In genomic region chr1:201455098-201455497, GRCh38 we compare ENCODE assay signal across 16 cellular contexts. TPM values are rescaled to one million over a fixed set of nuclear protein-coding genes. Genes with fewer than 3 reads are reported as not detected.
DNase-seq lines count a peak whose midpoint lies in the region; TF ChIP-seq lines count a peak whose summit lies in the region.
"Had no signal": no experiment of that assay in that cellular context is flagged by ENCODE, and none has a peak within 500 bp of the region (broad histone marks: within the 10 kb centered on the region; RNA-seq: fewer than 3 reads in every experiment).

No MANE protein-coding gene starts in this region.

- peak overlapping the region; percentile 88; the same call in 1 of the 2 replicates for H3K9ac ChIP-seq in GM23248

- H3K27me3 Mint-ChIP-seq in chondrocyte (ENCODE audit: low read depth) = no peaks in the 10 kb centered on the region
- no peaks in the 10 kb centered on the region for H3K27me3 Mint-ChIP-seq in nephron (ENCODE audit: low read depth)

- peaks cover 35% of the 10 kb centered on the region for H3F3A ChIP-seq in GM23248 (ENCODE audit: insufficient read depth)

- H3K9me2 ChIP-seq in GM23248 (ENCODE audit: insufficient read depth) = no peaks in the 10 kb centered on the region

- H3K4me3 Mint-ChIP-seq in chondrocyte (ENCODE audit: unreplicated experiment) = no peak overlapping the region
- H3K4me3 Mint-ChIP-seq in nephron = no peak overlapping the region

- no peaks in the 10 kb centered on the region for H3K9me3 ChIP-seq in GM23248 (ENCODE audit: low read depth)
- no peaks in the 10 kb centered on the region for H3K9me3 ChIP-seq in thyroid gland
- H3K9me3 ChIP-seq in A673 (ENCODE audit: low read depth, low read length, poor library complexity, severe bottlenecking) = no peaks in the 10 kb centered on the region
- no peaks in the 10 kb centered on the region for H3K9me3 ChIP-seq in Peyer's patch
- H3K9me3 ChIP-seq: MG63 had no signal

- H3K27me3 ChIP-seq in GM23248 (replicated peaks; ENCODE audit: insufficient read depth) = no peaks in the 10 kb centered on the region
- H3K27me3 ChIP-seq in thyroid gland = no peaks in the 10 kb centered on the region
- H3K27me3 ChIP-seq in A673 (replicated peaks; ENCODE audit: insufficient read depth, low read depth, low read length, poor library complexity) = no peaks in the 10 kb centered on the region
- H3K27me3 ChIP-seq in Peyer's patch = no peaks in the 10 kb centered on the region
- H3K27me3 ChIP-seq: MG63 had no signal

- TF ChIP-seq CTCF in chondrocyte (IDR thresholded peaks at IDR 0.05) (no peak), nephron (IDR thresholded peaks at IDR 0.05; ENCODE audit: unreplicated experiment in 3 of 3) (no peak), thyroid gland (IDR thresholded peaks at IDR 0.05) (no peak), A673 (conservative IDR thresholded peaks at IDR 0.05; ENCODE audit: low read depth, low read length) (no peak), Peyer's patch (IDR thresholded peaks at IDR 0.05) (no peak)

- no TSS peak for BruUV-seq in A673 (replicated peaks; lab: Mats Ljungman, UMichigan)

- H3K36me3 Mint-ChIP-seq in chondrocyte (ENCODE audit: low read depth) (no peaks in the 10 kb centered on the region), nephron (ENCODE audit: low read depth) (no peaks in the 10 kb centered on the region)
- H3K36me3 Mint-ChIP-seq: CD4-positive, alpha-beta memory T cell had no signal

- no peak overlapping the region for H3K4me2 ChIP-seq in GM23248 (ENCODE audit: unreplicated experiment)

- CTCF ChIA-PET in A673 (lab: Charles Lee) = interaction anchor here (0.6 to 1.4 kb wide), 2 partner anchors 10 to 19 kb away, joined by 3 to 5 read pairs; no protein-coding TSS in a partner anchor

- H3K36me3 ChIP-seq in GM23248 (ENCODE audit: low read depth) (no peaks in the 10 kb centered on the region), thyroid gland (no peaks in the 10 kb centered on the region), A673 (ENCODE audit: insufficient read depth, low read length, poor library complexity, severe bottlenecking) (no peaks in the 10 kb centered on the region), Peyer's patch (no peaks in the 10 kb centered on the region)
- H3K36me3 ChIP-seq: MG63 had no signal

- H3K27ac ChIP-seq in GM23248 (peak overlapping the region; percentile 100; the same call in 1 of the 2 replicates), thyroid gland (peak overlapping the region in 2 of 3 donors; percentile 10 to 74), A673 (ENCODE audit: low read depth, low read length, poor library complexity, severe bottlenecking) (no peak overlapping the region), Peyer's patch (no peak overlapping the region)

- H3K9me3 Mint-ChIP-seq in chondrocyte (ENCODE audit: low read depth) = no peaks in the 10 kb centered on the region
- no peaks in the 10 kb centered on the region for H3K9me3 Mint-ChIP-seq in nephron

- no peaks in the 10 kb centered on the region for H4K20me1 ChIP-seq in GM23248 (ENCODE audit: insufficient read depth)

- H3K4me3 ChIP-seq in GM23248 (no peak overlapping the region), thyroid gland (replicated peaks in 1 of 3) (no peak overlapping the region), A673 (ENCODE audit: low read depth, low read length, poor library complexity, severe bottlenecking) (no peak overlapping the region), Peyer's patch (no peak overlapping the region)
- H3K4me3 ChIP-seq: MG63 had no signal

- H3K27ac Mint-ChIP-seq in chondrocyte (ENCODE audit: unreplicated experiment) (peak overlapping the region; percentile 38), nephron (peak overlapping the region; percentile 18 to 97 (median 78))

- intact Hi-C loops in thyroid gland (cut with DNase I) (no loop called here), A673 (cut with micrococcal nuclease; ENCODE audit: unreplicated experiment) (no loop called here)

- H3K4me1 Mint-ChIP-seq in chondrocyte (ENCODE audit: low read depth) (peaks cover 42% of the 10 kb centered on the region), nephron (peaks cover 49% of the 10 kb centered on the region)

- POLR2A ChIA-PET in A673 (lab: Charles Lee; ENCODE audit: low non-redundant PET) = no interaction called here

- no peak for DNase-seq in GM23248
- no peak for DNase-seq in chondrocyte (ENCODE audit: low spot score)
- DNase-seq in thyroid gland = peak; percentile 87 to 89
- DNase-seq in G401 (ENCODE audit: low spot score) = no peak
- no peak for DNase-seq in A673 (ENCODE audit: low spot score)
- no peak for DNase-seq in Peyer's patch
- DNase-seq: CD4-positive, alpha-beta memory T cell; DND-41; GOT3; NCI-H1105; NCI-H1694 treated with DMSO at 0.1 percent for 48 hours; NCI-H446 treated with DMSO at 0.1 percent for 48 hours; NCI-H748 treated with DMSO at 0.1 percent for 48 hours had no signal

- in situ Hi-C loops in GM23248 (cut with MboI) = no loop called here
- in situ Hi-C loops in G401 (cut with HindIII; ENCODE audit: low sequenced_read_pairs) = no loop called here

- H3K79me2 ChIP-seq in GM23248 (ENCODE audit: insufficient read depth) = no peaks in the 10 kb centered on the region

- H2AFZ ChIP-seq in GM23248 = no peak overlapping the region

- H3K4me1 ChIP-seq in GM23248 (ENCODE audit: insufficient read depth) (peaks cover 61% of the 10 kb centered on the region), thyroid gland (peaks cover 2 to 46% of the 10 kb centered on the region in 2 donors), A673 (ENCODE audit: insufficient read depth, low read length, poor library complexity, severe bottlenecking) (peaks cover 56% of the 10 kb centered on the region), Peyer's patch (peaks cover 0 to 8% (median 0%) of the 10 kb centered on the region in 4 donors)

- no peak for TF ChIP-seq POLR2A in thyroid gland (IDR thresholded peaks at IDR 0.05)
- no peak for TF ChIP-seq POLR2A in Peyer's patch (IDR thresholded peaks at IDR 0.05)

- WGBS in GM23248 (ENCODE audit: low coverage in 1 of 2, low lambda C conversion rate in 2 of 2, missing lambda C conversion rate in 2 of 2), 2 experiments = 85 to 90% methylated on average over 6 of the region's 6 CpGs
- WGBS in thyroid gland, 2 donors = 25 to 50% methylated on average over 6 of the region's 6 CpGs

RNA-seq across cellular contexts. Expression of gene PHLDA3, which starts 13.9 kb away (rescaled TPM):
- total RNA-seq in GM23248 (2014; rRNA removed; shearing (Covaris generic)) = 148 and 162 TPM in 2 replicates
- 112 and 117 TPM in 2 replicates for polyA plus RNA-seq in GM23248 (2016; fragmentation: Nextera tagmentation; extraction: Ambion mirVana)
- total RNA-seq in chondrocyte = 111 to 120 TPM (median 115 TPM) in 3 replicates
- 10 to 100 TPM; 17.2 to 33.3 (median 21.6) TPM for total RNA-seq in thyroid gland
- total RNA-seq in G401 (2014; rRNA removed; shearing (Covaris generic)) = 400 and 462 TPM in 2 replicates
- total RNA-seq in A673 (2021) = 23.9 and 24.1 TPM in 2 replicates
- total RNA-seq in Peyer's patch = 10 to 100 TPM in 1 of 4 donors, 1 to 10 TPM in 3; 4.4 to 43.7 (median 5.2) TPM

RNA-seq across cellular contexts. Expression of gene TNNI1, which starts 33.6 kb away (rescaled TPM):
- not detected in 2 replicates for total RNA-seq in GM23248 (2014; rRNA removed; shearing (Covaris generic))
- 0.20 and 2.0 TPM in 2 replicates for polyA plus RNA-seq in GM23248 (2016; fragmentation: Nextera tagmentation; extraction: Ambion mirVana)
- total RNA-seq in chondrocyte = 8.0 to 10.0 TPM (median 8.8 TPM) in 3 replicates
- not detected for total RNA-seq in thyroid gland
- total RNA-seq in G401 (2014; rRNA removed; shearing (Covaris generic)) = 57.1 and 57.8 TPM in 2 replicates
- not detected in 2 replicates for total RNA-seq in A673 (2021)
- total RNA-seq in Peyer's patch = under 1 TPM in 1 of 4 donors, not detected in 3; 0.13 TPM
- total RNA-seq: CD4-positive, alpha-beta memory T cell; PC-3 had no signal
- polyA plus RNA-seq: CD4-positive, alpha-beta memory T cell had no signal

RNA-seq across cellular contexts. Expression of gene CSRP1, which starts 51.8 kb away (rescaled TPM):
- total RNA-seq in GM23248 (2014; rRNA removed; shearing (Covaris generic)) = 1,160 and 1,256 TPM in 2 replicates
- polyA plus RNA-seq in GM23248 (2016; fragmentation: Nextera tagmentation; extraction: Ambion mirVana) = 510 and 529 TPM in 2 replicates
- total RNA-seq in chondrocyte = 1.3 to 7.1 TPM (median 5.9 TPM) in 3 replicates
- 100 to 1,000 TPM; 285 to 835 (median 454) TPM for total RNA-seq in thyroid gland
- 176 and 198 TPM in 2 replicates for total RNA-seq in G401 (2014; rRNA removed; shearing (Covaris generic))
- total RNA-seq in A673 (2021) = 402 and 517 TPM in 2 replicates
- 100 to 1,000 TPM; 139 to 306 (median 160) TPM for total RNA-seq in Peyer's patch

RNA-seq across cellular contexts. Expression of gene LAD1, which starts 56.0 kb away (rescaled TPM):
- not detected in 2 replicates for total RNA-seq in GM23248 (2014; rRNA removed; shearing (Covaris generic))
- polyA plus RNA-seq in GM23248 (2016; fragmentation: Nextera tagmentation; extraction: Ambion mirVana) = not detected in 2 replicates
- total RNA-seq in chondrocyte (0.17 to 0.34 TPM in 2 of 3 replicates, not detected in the other), thyroid gland (1 to 10 TPM; 2.9 to 7.4 (median 5.1) TPM), A673 (2021) (not detected in 2 replicates), Peyer's patch (100 to 1,000 TPM; 106 to 224 (median 192) TPM)
- 0.20 and 6.1 TPM in 2 replicates for total RNA-seq in G401 (2014; rRNA removed; shearing (Covaris generic))
- polyA plus RNA-seq: CD4-positive, alpha-beta memory T cell had no signal

Comparison
In these comparisons a context has a peak if more than half of its experiments do, and no peak if none do; other contexts are left out.
1. DNase-seq: peak in thyroid gland (2 of 2); none in GM23248 (single experiment), chondrocyte (single experiment), G401 (single experiment), A673 (single experiment) and Peyer's patch (0 of 3).
2. H3K27ac ChIP-seq: peak in GM23248 (single experiment) and thyroid gland (2 of 3); none in A673 (single experiment) and Peyer's patch (0 of 4).
3. RNA of gene CSRP1, which starts 51.8 kb away (total RNA-seq): 1,160 to 1,256 TPM in GM23248, 402 to 517 TPM in A673, 285 to 835 TPM in thyroid gland, 139 to 306 TPM in Peyer's patch and 176 to 198 TPM in G401; 1.3 to 7.1 TPM in chondrocyte; every median in the first group is over 10 times any median in the second.